Comparison of ENCODE assay signal across 8 cellular contexts in genomic region chr2:18387479-18388206, GRCh38.
DNase-seq lines count a peak whose midpoint lies in the region; ATAC-seq lines count a peak whose summit lies in the region.

No MANE protein-coding gene starts in this region.

- H3K27ac ChIP-seq in CD8-positive, alpha-beta memory T cell (ENCODE audit: low read depth, low read length), result no peak overlapping the region

- no peaks in the 10 kb centered on the region for H3K27me3 ChIP-seq in CD8-positive, alpha-beta memory T cell (ENCODE audit: insufficient read depth, low read length, poor library complexity, severe bottlenecking)

- H3K36me3 ChIP-seq in CD8-positive, alpha-beta memory T cell (ENCODE audit: insufficient read depth, low read length), result no peaks in the 10 kb centered on the region

- H3K36me3 Mint-ChIP-seq in CD8-positive, alpha-beta memory T cell, result no peaks in the 10 kb centered on the region
- H3K36me3 Mint-ChIP-seq in activated CD8-positive, alpha-beta T cell treated with anti-CD3 and anti-CD28 coated beads, Interleukin-2, amount 10 ng/mL, durations not matched to agents 7 days and 5 days (ENCODE audit: low read depth), result no peaks in the 10 kb centered on the region

- H3K4me3 ChIP-seq in CD8-positive, alpha-beta memory T cell (ENCODE audit: low read length), result no peak overlapping the region

- H3K4me1 ChIP-seq in CD8-positive, alpha-beta memory T cell (ENCODE audit: insufficient read depth, low read length), result no peaks in the 10 kb centered on the region

- peaks cover 0 to 4% of the 10 kb centered on the region in 2 donors for H3K27me3 Mint-ChIP-seq in CD8-positive, alpha-beta memory T cell
- H3K27me3 Mint-ChIP-seq in activated CD8-positive, alpha-beta T cell treated with anti-CD3 and anti-CD28 coated beads, Interleukin-2, amount 10 ng/mL, durations not matched to agents 7 days and 5 days (ENCODE audit: low read depth), result peaks cover 5% of the 10 kb centered on the region

- POLR2A ChIA-PET in CD8-positive, alpha-beta memory T cell (lab: Charles Lee), result no interaction called here
- POLR2A ChIA-PET in activated CD8-positive, alpha-beta T cell treated with anti-CD3 and anti-CD28 coated beads, Interleukin-2, amount 10 ng/mL, durations not matched to agents 7 days and 5 days (lab: Charles Lee), result no interaction called here

- no peak overlapping the region for H3K27ac Mint-ChIP-seq in CD8-positive, alpha-beta memory T cell
- no peak overlapping the region for H3K27ac Mint-ChIP-seq in activated CD8-positive, alpha-beta T cell treated with anti-CD3 and anti-CD28 coated beads, Interleukin-2, amount 10 ng/mL, durations not matched to agents 7 days and 5 days

- H3K4me1 Mint-ChIP-seq in CD8-positive, alpha-beta memory T cell, result no peaks in the 10 kb centered on the region
- H3K4me1 Mint-ChIP-seq in activated CD8-positive, alpha-beta T cell treated with anti-CD3 and anti-CD28 coated beads, Interleukin-2, amount 10 ng/mL, durations not matched to agents 7 days and 5 days (ENCODE audit: low read depth), result no peaks in the 10 kb centered on the region

- no peaks in the 10 kb centered on the region for H3K9me3 Mint-ChIP-seq in CD8-positive, alpha-beta memory T cell
- H3K9me3 Mint-ChIP-seq in activated CD8-positive, alpha-beta T cell treated with anti-CD3 and anti-CD28 coated beads, Interleukin-2, amount 10 ng/mL, durations not matched to agents 7 days and 5 days (ENCODE audit: insufficient read depth), result no peaks in the 10 kb centered on the region

- no peak overlapping the region for H3K4me3 Mint-ChIP-seq in CD8-positive, alpha-beta memory T cell
- H3K4me3 Mint-ChIP-seq in activated CD8-positive, alpha-beta T cell treated with anti-CD3 and anti-CD28 coated beads, Interleukin-2, amount 10 ng/mL, durations not matched to agents 7 days and 5 days, result no peak overlapping the region

- ATAC-seq in GM19397 (IDR thresholded peaks at IDR 0.05; ENCODE audit: unreplicated experiment) (peak; percentile 81), HG03460 (IDR thresholded peaks at IDR 0.05; ENCODE audit: unreplicated experiment) (peak; percentile 87)
- peak; percentile 63 for ATAC-seq in activated CD8-positive, alpha-beta T cell treated with anti-CD3 and anti-CD28 coated beads, Interleukin-2, amount 10 ng/mL, durations not matched to agents 7 days and 5 days

- H3K9me3 ChIP-seq in CD8-positive, alpha-beta memory T cell (ENCODE audit: low read length), result no peaks in the 10 kb centered on the region

- DNase-seq in CD8-positive, alpha-beta memory T cell, result peak; percentile 22 to 63 (median 35)
- peak; percentile 42 to 80 for DNase-seq in NCI-H526 (lab: John Stamatoyannopoulos, UW)
- DNase-seq in activated CD8-positive, alpha-beta T cell treated with anti-CD3 and anti-CD28 coated beads, Interleukin-2, amount 10 ng/mL, durations not matched to agents 7 days and 5 days, result peak; percentile 66
- peak; percentile 52 for DNase-seq in epidermal melanocyte (ENCODE audit: insufficient read length, low spot score)
- peak; percentile 82 for DNase-seq in mucosa of gallbladder (ENCODE audit: low spot score)
- peak; percentile 33 for DNase-seq in stimulated activated CD8-positive, alpha-beta memory T cell treated with anti-CD3 and anti-CD28 coated beads, Interleukin-7, amount 100 ng/mL, for 24 hours (ENCODE audit: low read depth)

- CTCF ChIA-PET in CD8-positive, alpha-beta memory T cell (lab: Charles Lee), result interaction anchor here (0.8 to 1.5 kb wide), 5 partner anchors 9 to 1477 kb away, joined by 3 to 5 read pairs (median 4); no protein-coding TSS in a partner anchor
- CTCF ChIA-PET in activated CD8-positive, alpha-beta T cell treated with anti-CD3 and anti-CD28 coated beads, Interleukin-2, amount 10 ng/mL, durations not matched to agents 7 days and 5 days (lab: Charles Lee), result interaction anchor here (0.7 to 3.0 kb wide), 4 partner anchors 9 to 588 kb away, joined by 3 to 14 read pairs (median 3); no protein-coding TSS in a partner anchor
